17 cellular contexts compared by ENCODE assay signal in genomic region chr1:42145190-42145716, GRCh38. TPM values are rescaled to one million over a fixed set of nuclear protein-coding genes. Genes with fewer than 3 reads are reported as not detected.
DNase-seq lines count a peak whose midpoint lies in the region; ATAC-seq, FAIRE-seq and TF ChIP-seq lines count a peak whose summit lies in the region.
"Had no signal": no experiment of that assay in that cellular context is flagged by ENCODE, and none has a peak within 500 bp of the region (broad histone marks: within the 10 kb centered on the region; RNA-seq: fewer than 3 reads in every experiment).

No MANE protein-coding gene starts in this region.

- H3K4me1 ChIP-seq in right atrium auricular region: peaks cover 0 to 7% of the 10 kb centered on the region in 2 donors

- no peaks in the 10 kb centered on the region for H3K27me3 ChIP-seq in right atrium auricular region

- intact Hi-C loops in cardiac septum (cut with DNase I): loop anchor here (5.0 kb wide), 1 partner anchor 602 kb away; no protein-coding TSS in a partner anchor

- H3K4me3 Mint-ChIP-seq in osteocyte (ENCODE audit: unreplicated experiment): no peak overlapping the region
- H3K4me3 Mint-ChIP-seq: IgD-negative memory B cell had no signal

- no peak overlapping the region for H3K27ac Mint-ChIP-seq in osteocyte (ENCODE audit: unreplicated experiment)

- H3K27ac ChIP-seq in right atrium auricular region: no peak overlapping the region
- H3K27ac ChIP-seq: PC-9, SK-N-MC had no signal

- no peaks in the 10 kb centered on the region for H3K4me1 Mint-ChIP-seq in osteocyte (ENCODE audit: unreplicated experiment)

- no peak for TF ChIP-seq CTCF in right atrium auricular region (IDR thresholded peaks at IDR 0.05)
- TF ChIP-seq CTCF in osteocyte (IDR thresholded peaks at IDR 0.05): no peak

- H3K36me3 ChIP-seq in right atrium auricular region: no peaks in the 10 kb centered on the region

- FAIRE-seq in GM19239 (lab: Jason Lieb, UNC): no peak

- H3K36me3 Mint-ChIP-seq in osteocyte (ENCODE audit: unreplicated experiment): no peaks in the 10 kb centered on the region
- H3K36me3 Mint-ChIP-seq: IgD-negative memory B cell had no signal

- no peaks in the 10 kb centered on the region for H3K9me3 Mint-ChIP-seq in osteocyte (ENCODE audit: unreplicated experiment)

- H3K4me3 ChIP-seq in right atrium auricular region: no peak overlapping the region
- H3K4me3 ChIP-seq: PC-9, SK-N-MC had no signal

- peaks cover 25% of the 10 kb centered on the region for H3K27me3 Mint-ChIP-seq in osteocyte (ENCODE audit: unreplicated experiment)

- DNase-seq in right atrium auricular region (ENCODE audit: low spot score) (peak; percentile 53), cardiac septum (ENCODE audit: low spot score) (no peak), UCSD-AML1 (lab: John Stamatoyannopoulos, UW; ENCODE audit: unreplicated experiment) (peak; percentile 52), osteocyte (ENCODE audit: extremely low spot score, unreplicated experiment) (peak; percentile 59), GM19239 (ENCODE audit: insufficient read length, low spot score) (no peak), SW 1271 (lab: John Stamatoyannopoulos, UW) (no peak)
- DNase-seq: 8988T, C1 segment of cervical spinal cord, NCI-H1092 treated with DMSO at 0.1 percent for 48 hours, NCI-H1694, NCI-H446, PC-9 had no signal

- H3K9me3 ChIP-seq in right atrium auricular region: no peaks in the 10 kb centered on the region

- no peak for ATAC-seq in HG03460 (IDR thresholded peaks at IDR 0.05; ENCODE audit: unreplicated experiment)
- no peak for ATAC-seq in HG03045 (IDR thresholded peaks at IDR 0.05; ENCODE audit: unreplicated experiment)

RNA-seq across cellular contexts. Expression of gene GUCA2B, which starts 8.0 kb away (rescaled TPM):
- not detected for total RNA-seq in right atrium auricular region
- not detected for total RNA-seq in cardiac septum
- total RNA-seq in osteocyte: not detected in 2 replicates
- total RNA-seq: HT1080, PC-9 had no signal

RNA-seq across cellular contexts. Expression of gene GUCA2A, which starts 19.3 kb away (rescaled TPM):
- not detected for total RNA-seq in right atrium auricular region
- not detected for total RNA-seq in cardiac septum
- not detected in 2 replicates for total RNA-seq in osteocyte
- total RNA-seq: PC-9 had no signal

Comparison
In these comparisons a context has a peak if more than half of its experiments do, and no peak if none do; other contexts are left out.
1. DNase-seq: peak in right atrium auricular region (single experiment), UCSD-AML1 (single experiment) and osteocyte (single experiment); none in cardiac septum (single experiment), GM19239 (single experiment) and SW 1271 (0 of 2).